In genomic region chr7:87220734-87221215, GRCh38 we compare ENCODE assay signal across 8 cellular contexts. TPM values are rescaled to one million over a fixed set of nuclear protein-coding genes. Genes with fewer than 3 reads are reported as not detected.
A peak's percentile ranks its signal among the peaks of the same experiment; 100 is the strongest.
DNase-seq lines count a peak whose midpoint lies in the region; FAIRE-seq and TF ChIP-seq lines count a peak whose summit lies in the region.

No MANE protein-coding gene starts in this region.

- H3K4me1 Mint-ChIP-seq in mesothelial cell of epicardium, result peaks cover 14% of the 10 kb centered on the region

- H3K27me3 Mint-ChIP-seq in mesothelial cell of epicardium (ENCODE audit: low read depth), result peaks cover 7% of the 10 kb centered on the region

- H3K4me2 ChIP-seq in DOHH2 (ENCODE audit: low read length) (peak overlapping the region; percentile 74), MM.1S (ENCODE audit: low read depth, low read length) (peak overlapping the region; percentile 88)

- H3K9me2 ChIP-seq in DOHH2 (replicated peaks; ENCODE audit: control insufficient read depth, low read length) (no peaks in the 10 kb centered on the region), MM.1S (replicated peaks; ENCODE audit: insufficient read depth, low read length) (no peaks in the 10 kb centered on the region)

- H3K27ac ChIP-seq in DOHH2 (ENCODE audit: low read depth, low read length), result peak overlapping the region; percentile 96; the same call in 1 of the 2 replicates
- peak overlapping the region; percentile 91; the same call in 1 of the 2 replicates for H3K27ac ChIP-seq in MM.1S (ENCODE audit: low read length)
- peak overlapping the region; percentile 28 for H3K27ac ChIP-seq in caudate nucleus (ENCODE audit: low read depth, low read length)
- H3K27ac ChIP-seq in uterus, result peak overlapping the region; percentile 84 to 89

- TF ChIP-seq CTCF in DOHH2 (IDR thresholded peaks at IDR 0.05; ENCODE audit: low read depth, low read length, poor library complexity, severe bottlenecking) (peak; percentile 6), MM.1S (IDR thresholded peaks at IDR 0.05; ENCODE audit: low read length) (no peak), mesothelial cell of epicardium (IDR thresholded peaks at IDR 0.05; ENCODE audit: unreplicated experiment) (no peak), uterus (IDR thresholded peaks at IDR 0.05) (no peak)

- no peaks in the 10 kb centered on the region for H3K9me3 ChIP-seq in DOHH2 (ENCODE audit: control insufficient read depth, insufficient read depth, low read length)
- no peaks in the 10 kb centered on the region for H3K9me3 ChIP-seq in MM.1S (replicated peaks; ENCODE audit: insufficient read depth, low read length)
- no peaks in the 10 kb centered on the region for H3K9me3 ChIP-seq in uterus

- no peaks in the 10 kb centered on the region for H3K9me3 Mint-ChIP-seq in mesothelial cell of epicardium

- no peak overlapping the region for H3K27ac Mint-ChIP-seq in mesothelial cell of epicardium

- DNase-seq in MM.1S (peak; percentile 30), caudate nucleus (lab: John Stamatoyannopoulos, UW) (peak in 20 of 61 donors; percentile 4 to 60 (median 32)), mesothelial cell of epicardium (ENCODE audit: low spot score in 2 of 2, unreplicated experiment in 2 of 2) (no peak), uterus (peak in 1 of 2 donors; percentile 18), HTR-8/SVneo (ENCODE audit: insufficient read length, low spot score) (no peak), posterior vena cava (ENCODE audit: low spot score) (no peak)
- DNase-seq in stimulated activated naive CD4-positive, alpha-beta T cell treated with Interleukin-2 at 50 U/mL for 16 hours (lab: John Stamatoyannopoulos, UW), result no peak

- H3K4me1 ChIP-seq in DOHH2 (ENCODE audit: control insufficient read depth, low read length), result peaks cover 32% of the 10 kb centered on the region
- H3K4me1 ChIP-seq in MM.1S (ENCODE audit: low read length), result peaks cover 23% of the 10 kb centered on the region
- no peaks in the 10 kb centered on the region for H3K4me1 ChIP-seq in uterus

- TF ChIP-seq POLR2A in uterus (IDR thresholded peaks at IDR 0.05), result no peak

- H3K36me3 Mint-ChIP-seq in mesothelial cell of epicardium, result no peaks in the 10 kb centered on the region

- H3K4me3 Mint-ChIP-seq in mesothelial cell of epicardium, result peak overlapping the region; percentile 97

- peak overlapping the region; percentile 87 for H2AFZ ChIP-seq in MM.1S (ENCODE audit: low read length)

- H4K20me1 ChIP-seq in DOHH2 (ENCODE audit: control insufficient read depth, insufficient read depth, low read depth, low read length) (peaks cover under 1% of the 10 kb centered on the region; the same call in 1 of the 2 replicates), MM.1S (ENCODE audit: insufficient read depth, low read length) (no peaks in the 10 kb centered on the region)

- FAIRE-seq in HTR-8/SVneo (lab: Jason Lieb, UNC), result no peak

- peaks cover 32% of the 10 kb centered on the region for H3F3A ChIP-seq in DOHH2 (ENCODE audit: control insufficient read depth, insufficient read depth)
- peaks cover 48% of the 10 kb centered on the region for H3F3A ChIP-seq in MM.1S (ENCODE audit: insufficient read depth, low read length)

- H3K4me3 ChIP-seq in DOHH2 (ENCODE audit: low read length) (peak overlapping the region; percentile 90), MM.1S (ENCODE audit: low read length) (peak overlapping the region; percentile 94), uterus (peak overlapping the region; percentile 68 to 81)

- H3K27me3 ChIP-seq in DOHH2 (ENCODE audit: control insufficient read depth, low read length) (no peaks in the 10 kb centered on the region), MM.1S (replicated peaks; ENCODE audit: insufficient read depth, low read length) (no peaks in the 10 kb centered on the region), uterus (no peaks in the 10 kb centered on the region)

- H3K79me2 ChIP-seq in DOHH2 (ENCODE audit: control insufficient read depth, low read length) (peaks cover 44% of the 10 kb centered on the region), MM.1S (ENCODE audit: low read length) (peaks cover 38% of the 10 kb centered on the region)

- H3K9ac ChIP-seq in MM.1S (ENCODE audit: low read length), result peak overlapping the region; percentile 92; the same call in 1 of the 2 replicates

- intact Hi-C loops in uterus (cut with DNase I; ENCODE audit: low total_unique reads) (no loop called here), posterior vena cava (cut with DNase I) (no loop called here)

- H3K36me3 ChIP-seq in DOHH2 (ENCODE audit: control insufficient read depth, low read length) (peaks cover 39% of the 10 kb centered on the region), MM.1S (replicated peaks; ENCODE audit: insufficient read depth, low read length) (no peaks in the 10 kb centered on the region), uterus (no peaks in the 10 kb centered on the region)

RNA-seq across cellular contexts. Expression of gene TMEM243, which starts 1.2 kb away (rescaled TPM):
- total RNA-seq in mesothelial cell of epicardium (19.6 to 22.5 TPM (median 21.9 TPM) in 3 replicates), uterus (100 to 1,000 TPM in 1 of 4 donors, 10 to 100 TPM in 3; 14.1 to 120 (median 44.4) TPM), posterior vena cava (10 to 100 TPM; 18.7 to 21.0 TPM)

Comparison
In these comparisons a context has a peak if more than half of its experiments do, and no peak if none do; other contexts are left out.
1. H3K27ac ChIP-seq: peak in every context shown above with its lines; median percentile 96 in DOHH2; 91 in MM.1S; 86 in uterus; 28 in caudate nucleus.